In the genomic region with DNA sequence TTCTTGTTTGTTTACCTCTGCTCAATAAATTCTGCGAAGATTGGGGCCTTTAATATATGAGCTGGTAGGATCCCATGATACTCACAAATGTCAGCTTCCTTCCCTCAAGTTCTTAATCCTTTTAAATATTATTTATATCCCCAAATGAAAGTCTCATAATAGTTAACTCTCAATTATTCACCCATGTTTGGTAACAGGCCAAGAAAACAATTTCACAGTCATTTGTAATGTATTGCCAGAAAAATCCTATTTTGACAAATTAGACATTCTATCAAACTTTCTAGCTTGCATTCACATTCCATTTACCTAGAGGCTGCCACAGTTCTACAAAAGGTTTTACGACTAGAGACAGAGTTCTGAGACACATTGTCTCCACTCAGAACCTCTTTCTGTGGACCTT, we compare ENCODE assay signal across 2 cellular contexts.
A peak's percentile ranks its signal among the peaks of the same experiment; 100 is the strongest.
TF ChIP-seq lines count a peak whose summit lies in the region.

No MANE protein-coding gene starts in this region.

TF ChIP-seq in SK-N-SH treated with all-trans-retinoic acid at 6 μM for 48 hours, 23 proteins besides CTCF, POLR2A, EP300 and RAD21 (continued from another document and continues in another):
- TF ChIP-seq, protein P1, sequence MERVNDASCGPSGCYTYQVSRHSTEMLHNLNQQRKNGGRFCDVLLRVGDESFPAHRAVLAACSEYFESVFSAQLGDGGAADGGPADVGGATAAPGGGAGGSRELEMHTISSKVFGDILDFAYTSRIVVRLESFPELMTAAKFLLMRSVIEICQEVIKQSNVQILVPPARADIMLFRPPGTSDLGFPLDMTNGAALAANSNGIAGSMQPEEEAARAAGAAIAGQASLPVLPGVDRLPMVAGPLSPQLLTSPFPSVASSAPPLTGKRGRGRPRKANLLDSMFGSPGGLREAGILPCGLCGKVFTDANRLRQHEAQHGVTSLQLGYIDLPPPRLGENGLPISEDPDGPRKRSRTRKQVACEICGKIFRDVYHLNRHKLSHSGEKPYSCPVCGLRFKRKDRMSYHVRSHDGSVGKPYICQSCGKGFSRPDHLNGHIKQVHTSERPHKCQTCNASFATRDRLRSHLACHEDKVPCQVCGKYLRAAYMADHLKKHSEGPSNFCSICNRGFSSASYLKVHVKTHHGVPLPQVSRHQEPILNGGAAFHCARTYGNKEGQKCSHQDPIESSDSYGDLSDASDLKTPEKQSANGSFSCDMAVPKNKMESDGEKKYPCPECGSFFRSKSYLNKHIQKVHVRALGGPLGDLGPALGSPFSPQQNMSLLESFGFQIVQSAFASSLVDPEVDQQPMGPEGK (CRISPR knock-in tag; IDR thresholded peaks at IDR 0.05; ENCODE audit: borderline replicate concordance) = 0 out of 2 replicates have a peak, but pooled peaks have one; percentile 9
- TF ChIP-seq SNAI2 (CRISPR knock-in tag; IDR thresholded peaks at IDR 0.05) (no peak), ZNF565 (CRISPR knock-in tag; conservative IDR thresholded peaks at IDR 0.05; ENCODE audit: low read depth) (no peak), ARNTL (CRISPR knock-in tag; IDR thresholded peaks at IDR 0.05; ENCODE audit: borderline replicate concordance, low read depth) (no peak), ZC3H10 (CRISPR knock-in tag; IDR thresholded peaks at IDR 0.05) (no peak), BACH2 (CRISPR knock-in tag; IDR thresholded peaks at IDR 0.05; ENCODE audit: borderline replicate concordance) (no peak), RARB (CRISPR knock-in tag; IDR thresholded peaks at IDR 0.05) (no peak), ZNF70 (CRISPR knock-in tag; IDR thresholded peaks at IDR 0.05) (no peak), GLIS3 (CRISPR knock-in tag; IDR thresholded peaks at IDR 0.05) (no peak), ZFP30 (CRISPR knock-in tag; IDR thresholded peaks at IDR 0.05) (no peak), ISL1 (CRISPR knock-in tag; IDR thresholded peaks at IDR 0.05) (peak; percentile 99), PPARA (CRISPR knock-in tag; IDR thresholded peaks at IDR 0.05; ENCODE audit: borderline replicate concordance) (no peak), ZNF8 (CRISPR knock-in tag; IDR thresholded peaks at IDR 0.05) (peak; percentile 2; the same call in 1 of the 2 replicates), OSR1 (CRISPR knock-in tag; IDR thresholded peaks at IDR 0.05) (no peak)
- TF ChIP-seq, protein P2, sequence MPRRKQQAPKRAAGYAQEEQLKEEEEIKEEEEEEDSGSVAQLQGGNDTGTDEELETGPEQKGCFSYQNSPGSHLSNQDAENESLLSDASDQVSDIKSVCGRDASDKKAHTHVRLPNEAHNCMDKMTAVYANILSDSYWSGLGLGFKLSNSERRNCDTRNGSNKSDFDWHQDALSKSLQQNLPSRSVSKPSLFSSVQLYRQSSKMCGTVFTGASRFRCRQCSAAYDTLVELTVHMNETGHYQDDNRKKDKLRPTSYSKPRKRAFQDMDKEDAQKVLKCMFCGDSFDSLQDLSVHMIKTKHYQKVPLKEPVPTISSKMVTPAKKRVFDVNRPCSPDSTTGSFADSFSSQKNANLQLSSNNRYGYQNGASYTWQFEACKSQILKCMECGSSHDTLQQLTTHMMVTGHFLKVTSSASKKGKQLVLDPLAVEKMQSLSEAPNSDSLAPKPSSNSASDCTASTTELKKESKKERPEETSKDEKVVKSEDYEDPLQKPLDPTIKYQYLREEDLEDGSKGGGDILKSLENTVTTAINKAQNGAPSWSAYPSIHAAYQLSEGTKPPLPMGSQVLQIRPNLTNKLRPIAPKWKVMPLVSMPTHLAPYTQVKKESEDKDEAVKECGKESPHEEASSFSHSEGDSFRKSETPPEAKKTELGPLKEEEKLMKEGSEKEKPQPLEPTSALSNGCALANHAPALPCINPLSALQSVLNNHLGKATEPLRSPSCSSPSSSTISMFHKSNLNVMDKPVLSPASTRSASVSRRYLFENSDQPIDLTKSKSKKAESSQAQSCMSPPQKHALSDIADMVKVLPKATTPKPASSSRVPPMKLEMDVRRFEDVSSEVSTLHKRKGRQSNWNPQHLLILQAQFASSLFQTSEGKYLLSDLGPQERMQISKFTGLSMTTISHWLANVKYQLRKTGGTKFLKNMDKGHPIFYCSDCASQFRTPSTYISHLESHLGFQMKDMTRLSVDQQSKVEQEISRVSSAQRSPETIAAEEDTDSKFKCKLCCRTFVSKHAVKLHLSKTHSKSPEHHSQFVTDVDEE (CRISPR knock-in tag; IDR thresholded peaks at IDR 0.05) = peak; percentile 73; the same call in 1 of the 2 replicates
- TF ChIP-seq, protein P3, sequence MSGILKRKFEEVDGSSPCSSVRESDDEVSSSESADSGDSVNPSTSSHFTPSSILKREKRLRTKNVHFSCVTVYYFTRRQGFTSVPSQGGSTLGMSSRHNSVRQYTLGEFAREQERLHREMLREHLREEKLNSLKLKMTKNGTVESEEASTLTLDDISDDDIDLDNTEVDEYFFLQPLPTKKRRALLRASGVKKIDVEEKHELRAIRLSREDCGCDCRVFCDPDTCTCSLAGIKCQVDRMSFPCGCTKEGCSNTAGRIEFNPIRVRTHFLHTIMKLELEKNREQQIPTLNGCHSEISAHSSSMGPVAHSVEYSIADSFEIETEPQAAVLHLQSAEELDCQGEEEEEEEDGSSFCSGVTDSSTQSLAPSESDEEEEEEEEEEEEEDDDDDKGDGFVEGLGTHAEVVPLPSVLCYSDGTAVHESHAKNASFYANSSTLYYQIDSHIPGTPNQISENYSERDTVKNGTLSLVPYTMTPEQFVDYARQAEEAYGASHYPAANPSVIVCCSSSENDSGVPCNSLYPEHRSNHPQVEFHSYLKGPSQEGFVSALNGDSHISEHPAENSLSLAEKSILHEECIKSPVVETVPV (CRISPR knock-in tag; IDR thresholded peaks at IDR 0.05) = no peak
- TF ChIP-seq, protein P4, sequence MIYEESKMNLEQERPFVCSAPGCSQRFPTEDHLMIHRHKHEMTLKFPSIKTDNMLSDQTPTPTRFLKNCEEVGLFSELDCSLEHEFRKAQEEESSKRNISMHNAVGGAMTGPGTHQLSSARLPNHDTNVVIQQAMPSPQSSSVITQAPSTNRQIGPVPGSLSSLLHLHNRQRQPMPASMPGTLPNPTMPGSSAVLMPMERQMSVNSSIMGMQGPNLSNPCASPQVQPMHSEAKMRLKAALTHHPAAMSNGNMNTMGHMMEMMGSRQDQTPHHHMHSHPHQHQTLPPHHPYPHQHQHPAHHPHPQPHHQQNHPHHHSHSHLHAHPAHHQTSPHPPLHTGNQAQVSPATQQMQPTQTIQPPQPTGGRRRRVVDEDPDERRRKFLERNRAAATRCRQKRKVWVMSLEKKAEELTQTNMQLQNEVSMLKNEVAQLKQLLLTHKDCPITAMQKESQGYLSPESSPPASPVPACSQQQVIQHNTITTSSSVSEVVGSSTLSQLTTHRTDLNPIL (CRISPR knock-in tag; IDR thresholded peaks at IDR 0.05; ENCODE audit: low read depth) = peak; percentile 89

TF ChIP-seq in SK-N-SH, 30 proteins besides CTCF, POLR2A, EP300 and RAD21 (continued from another document):
- TF ChIP-seq, protein P5, sequence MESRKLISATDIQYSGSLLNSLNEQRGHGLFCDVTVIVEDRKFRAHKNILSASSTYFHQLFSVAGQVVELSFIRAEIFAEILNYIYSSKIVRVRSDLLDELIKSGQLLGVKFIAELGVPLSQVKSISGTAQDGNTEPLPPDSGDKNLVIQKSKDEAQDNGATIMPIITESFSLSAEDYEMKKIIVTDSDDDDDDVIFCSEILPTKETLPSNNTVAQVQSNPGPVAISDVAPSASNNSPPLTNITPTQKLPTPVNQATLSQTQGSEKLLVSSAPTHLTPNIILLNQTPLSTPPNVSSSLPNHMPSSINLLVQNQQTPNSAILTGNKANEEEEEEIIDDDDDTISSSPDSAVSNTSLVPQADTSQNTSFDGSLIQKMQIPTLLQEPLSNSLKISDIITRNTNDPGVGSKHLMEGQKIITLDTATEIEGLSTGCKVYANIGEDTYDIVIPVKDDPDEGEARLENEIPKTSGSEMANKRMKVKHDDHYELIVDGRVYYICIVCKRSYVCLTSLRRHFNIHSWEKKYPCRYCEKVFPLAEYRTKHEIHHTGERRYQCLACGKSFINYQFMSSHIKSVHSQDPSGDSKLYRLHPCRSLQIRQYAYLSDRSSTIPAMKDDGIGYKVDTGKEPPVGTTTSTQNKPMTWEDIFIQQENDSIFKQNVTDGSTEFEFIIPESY (IDR thresholded peaks at IDR 0.05; ENCODE audit: borderline replicate concordance, low read depth) = no peak
